2 cellular contexts compared by ENCODE assay signal in genomic region chr3:62169871-62170660, GRCh38.
TF ChIP-seq lines count a peak whose summit lies in the region.

No MANE protein-coding gene starts in this region.

TF ChIP-seq in H1, 55 proteins besides CTCF, POLR2A, EP300 and RAD21 (continued from another document):
- no peak for TF ChIP-seq E2F6 (IDR thresholded peaks at IDR 0.05)
- TF ChIP-seq POLR2AphosphoS5 (IDR thresholded peaks at IDR 0.05; ENCODE audit: low read depth, low read length): no peak
- TF ChIP-seq KDM5A (IDR thresholded peaks at IDR 0.05; ENCODE audit: low read length): no peak
- no peak for TF ChIP-seq SP4 (IDR thresholded peaks at IDR 0.05; ENCODE audit: low read length)
- TF ChIP-seq HDAC2 (IDR thresholded peaks at IDR 0.05; ENCODE audit: borderline replicate concordance in 1 of 2, low read depth in 2 of 2, low read length in 2 of 2): no peak

TF ChIP-seq in neural cell, 6 proteins besides CTCF, POLR2A, EP300 and RAD21 (continued from another document):
- TF ChIP-seq REST (IDR thresholded peaks at IDR 0.05; ENCODE audit: borderline replicate concordance) (no peak), MXI1 (conservative IDR thresholded peaks at IDR 0.05; ENCODE audit: poor library complexity, severe bottlenecking) (no peak), EZH2 (IDR thresholded peaks at IDR 0.05; ENCODE audit: borderline replicate concordance, insufficient read depth, low read length, poor library complexity, severe bottlenecking) (no peak)
